In genomic region chr11:69320326-69320725, GRCh38 we compare ENCODE assay signal across 24 cellular contexts. TPM values are rescaled to one million over a fixed set of nuclear protein-coding genes. Genes with fewer than 3 reads are reported as not detected.
A peak's percentile ranks its signal among the peaks of the same experiment; 100 is the strongest.
DNase-seq lines count a peak whose midpoint lies in the region; ATAC-seq, FAIRE-seq and TF ChIP-seq lines count a peak whose summit lies in the region.
"Had no signal": no experiment of that assay in that cellular context is flagged by ENCODE, and none has a peak within 500 bp of the region (broad histone marks: within the 10 kb centered on the region; RNA-seq: fewer than 3 reads in every experiment).

No MANE protein-coding gene starts in this region.

- H3K4me3 ChIP-seq in endothelial cell of umbilical vein (replicated peaks in 1 of 3; ENCODE audit: insufficient read depth in 1 of 3, low read depth in 1 of 3, low read length in 3 of 3) (no peak overlapping the region), pancreas (no peak overlapping the region), GM23338 (no peak overlapping the region)
- H3K4me3 ChIP-seq: gastrocnemius medialis, thoracic aorta had no signal

- CTCF ChIA-PET in endothelial cell of umbilical vein (lab: Charles Lee), result interaction anchor here (1.3 to 1.4 kb wide), 2 partner anchors 8 to 23 kb away, joined by 4 to 9 read pairs; no protein-coding TSS in a partner anchor

- no peak overlapping the region for H3K4me2 ChIP-seq in endothelial cell of umbilical vein (ENCODE audit: insufficient read depth, low read length)
- H3K4me2 ChIP-seq in GM23338, result no peak overlapping the region

- H3K27ac Mint-ChIP-seq in nephron progenitor cell (no peak overlapping the region), GM23338 (no peak overlapping the region)
- H3K27ac Mint-ChIP-seq: mesothelial cell of epicardium had no signal

- dilution Hi-C loops in endothelial cell of umbilical vein (cut with MboI; ENCODE audit: extremely low pct_ligation_motif_present, low sequenced_read_pairs), result no loop called here

- H3K4me1 ChIP-seq in endothelial cell of umbilical vein (ENCODE audit: control insufficient read depth, extremely low read depth, insufficient read depth, low read length) (peaks cover 47% of the 10 kb centered on the region), pancreas (no peaks in the 10 kb centered on the region), GM23338 (ENCODE audit: insufficient read depth) (no peaks in the 10 kb centered on the region)
- H3K4me1 ChIP-seq: gastrocnemius medialis had no signal

- TF ChIP-seq CTCF in endothelial cell of umbilical vein (IDR thresholded peaks at IDR 0.05; ENCODE audit: extremely low read depth in 1 of 2, insufficient read depth in 1 of 2, low read depth in 1 of 2, low read length in 2 of 2) (no peak), pancreas (IDR thresholded peaks at IDR 0.05) (no peak), nephron progenitor cell (IDR thresholded peaks at IDR 0.05) (no peak), GM23338 (conservative IDR thresholded peaks at IDR 0.05; ENCODE audit: low read depth in 2 of 2) (no peak)

- peak overlapping the region; percentile 53 for H3K9ac ChIP-seq in endothelial cell of umbilical vein (replicated peaks; ENCODE audit: extremely low read depth, insufficient read depth, low read length)

- ATAC-seq in pancreas, result peak; percentile 50 to 80 (median 66)
- no peak for ATAC-seq in GM19023 (IDR thresholded peaks at IDR 0.05; ENCODE audit: unreplicated experiment)
- no peak for ATAC-seq in HG03442 (IDR thresholded peaks at IDR 0.05; ENCODE audit: unreplicated experiment)
- ATAC-seq in GM23338, result no peak
- ATAC-seq: gastrocnemius medialis, left colon had no signal

- H3K9me2 ChIP-seq in GM23338 (ENCODE audit: insufficient read depth), result no peaks in the 10 kb centered on the region

- H3K36me3 Mint-ChIP-seq in nephron progenitor cell (ENCODE audit: low read depth), result no peaks in the 10 kb centered on the region
- no peaks in the 10 kb centered on the region for H3K36me3 Mint-ChIP-seq in GM23338 (ENCODE audit: low read depth)
- H3K36me3 Mint-ChIP-seq: activated naive CD8-positive, alpha-beta T cell; mesothelial cell of epicardium had no signal

- H3K27me3 Mint-ChIP-seq in nephron progenitor cell (ENCODE audit: low read depth, poor library complexity), result peaks cover 10% of the 10 kb centered on the region
- H3K27me3 Mint-ChIP-seq in GM23338 (ENCODE audit: insufficient read depth, low read depth, poor library complexity), result no peaks in the 10 kb centered on the region
- H3K27me3 Mint-ChIP-seq: activated naive CD8-positive, alpha-beta T cell; CD8-positive, alpha-beta memory T cell had no signal

- DNase-seq in ACHN (peak; percentile 72), M059J (ENCODE audit: low read depth) (peak; percentile 78), endothelial cell of umbilical vein (ENCODE audit: low read depth, low spot score) (no peak), pancreas (peak in 1 of 6 donors; percentile 28), nephron progenitor cell (no peak), GM23338 (ENCODE audit: low spot score) (no peak)
- DNase-seq: activated CD4-positive, CD25-positive, alpha-beta regulatory T cell; activated CD8-positive, alpha-beta memory T cell treated with anti-CD3 and anti-CD28 coated beads for 24 hours; activated T-cell treated with anti-CD3 and anti-CD28 coated beads, Interleukin-2, amount 50 U/mL, for 48 hours; CD8-positive, alpha-beta memory T cell; dermis blood vessel endothelial cell; DMS79; gastrocnemius medialis; NCI-H1048; NCI-H524; Right ventricle myocardium superior had no signal

- H3K4me1 Mint-ChIP-seq in nephron progenitor cell, result peaks cover 15% of the 10 kb centered on the region
- no peaks in the 10 kb centered on the region for H3K4me1 Mint-ChIP-seq in GM23338
- H3K4me1 Mint-ChIP-seq: mesothelial cell of epicardium had no signal

- H3F3A ChIP-seq in GM23338 (replicated peaks; ENCODE audit: low read depth), result no peaks in the 10 kb centered on the region

- H3K4me3 Mint-ChIP-seq in nephron progenitor cell (no peak overlapping the region), GM23338 (no peak overlapping the region)
- H3K4me3 Mint-ChIP-seq: activated naive CD8-positive, alpha-beta T cell; CD8-positive, alpha-beta memory T cell; mesothelial cell of epicardium; nephron had no signal

- in situ Hi-C loops in ACHN (cut with HindIII; ENCODE audit: low pct_ligation_motif_present, low pct_unique_long_range_greater_than_20kb, low sequenced_read_pairs), result no loop called here

- H3K9me3 ChIP-seq in endothelial cell of umbilical vein (replicated peaks; ENCODE audit: control insufficient read depth, insufficient read depth, low read length) (no peaks in the 10 kb centered on the region), pancreas (no peaks in the 10 kb centered on the region)
- H3K9me3 ChIP-seq: gastrocnemius medialis, thoracic aorta had no signal

- H2AFZ ChIP-seq in endothelial cell of umbilical vein (ENCODE audit: low read depth, low read length) (no peak overlapping the region), GM23338 (no peak overlapping the region)

- peaks cover 29% of the 10 kb centered on the region for H3K79me2 ChIP-seq in endothelial cell of umbilical vein (ENCODE audit: control insufficient read depth, insufficient read depth, low read length)
- H3K79me2 ChIP-seq in GM23338 (replicated peaks; ENCODE audit: insufficient read depth), result no peaks in the 10 kb centered on the region

- intact Hi-C loops in endothelial cell of umbilical vein (cut with micrococcal nuclease), result no loop called here
- intact Hi-C loops in pancreas (cut with DNase I), result no loop called here

- no peak for TF ChIP-seq POLR2A in endothelial cell of umbilical vein (IDR thresholded peaks at IDR 0.05; ENCODE audit: low read depth, low read length)

- H4K20me1 ChIP-seq in endothelial cell of umbilical vein (replicated peaks; ENCODE audit: control insufficient read depth, extremely low read depth, insufficient read depth, low read length) (no peaks in the 10 kb centered on the region), GM23338 (replicated peaks; ENCODE audit: insufficient read depth) (no peaks in the 10 kb centered on the region)

- peak overlapping the region; percentile 91 for H3K27ac ChIP-seq in endothelial cell of umbilical vein (ENCODE audit: insufficient read depth, low read depth, low read length)
- H3K27ac ChIP-seq in pancreas, result no peak overlapping the region
- H3K27ac ChIP-seq in GM23338 (ENCODE audit: low read depth), result no peak overlapping the region
- H3K27ac ChIP-seq: gastrocnemius medialis had no signal

- H3K9me1 ChIP-seq in endothelial cell of umbilical vein (replicated peaks; ENCODE audit: control insufficient read depth, extremely low read depth, insufficient read depth, low read length), result no peaks in the 10 kb centered on the region

- POLR2A ChIA-PET in endothelial cell of umbilical vein (lab: Charles Lee), result interaction anchor here (1.8 kb wide), 1 partner anchor 22 kb away, joined by 6 read pairs; no protein-coding TSS in a partner anchor

- no TSS peak for BruUV-seq in endothelial cell of umbilical vein (replicated peaks; lab: Mats Ljungman, UMichigan)

- peak; percentile 18 for FAIRE-seq in endothelial cell of umbilical vein (lab: Jason Lieb, UNC)
- no peak for FAIRE-seq in pancreas (lab: Jason Lieb, UNC)

- H3K27me3 ChIP-seq in endothelial cell of umbilical vein (ENCODE audit: control insufficient read depth in 2 of 2, insufficient read depth in 2 of 2, low read length in 2 of 2), result no peaks in the 10 kb centered on the region
- no peaks in the 10 kb centered on the region for H3K27me3 ChIP-seq in pancreas
- no peaks in the 10 kb centered on the region for H3K27me3 ChIP-seq in GM23338 (ENCODE audit: insufficient read depth)
- H3K27me3 ChIP-seq: gastrocnemius medialis had no signal

- H3K36me3 ChIP-seq in endothelial cell of umbilical vein (ENCODE audit: control insufficient read depth in 2 of 2, extremely low read depth in 1 of 2, insufficient read depth in 2 of 2, low read length in 2 of 2), result no peaks in the 10 kb centered on the region
- H3K36me3 ChIP-seq in pancreas, result no peaks in the 10 kb centered on the region
- H3K36me3 ChIP-seq in GM23338 (ENCODE audit: insufficient read depth), result no peaks in the 10 kb centered on the region
- H3K36me3 ChIP-seq: gastrocnemius medialis, thoracic aorta had no signal

- WGBS in pancreas, 2 donors, result 58 to 62% methylated on average over 7 of the region's 7 CpGs

- H3K9me3 Mint-ChIP-seq in nephron progenitor cell (no peaks in the 10 kb centered on the region), GM23338 (no peaks in the 10 kb centered on the region; the same call in 2 of the 3 replicates)
- H3K9me3 Mint-ChIP-seq: CD8-positive, alpha-beta memory T cell had no signal

TF ChIP-seq in endothelial cell of umbilical vein, 7 proteins besides CTCF, POLR2A, EP300 and RAD21 (continues in another document):
- no peak for TF ChIP-seq MYC (IDR thresholded peaks at IDR 0.05; ENCODE audit: low read depth, low read length)
- TF ChIP-seq GATA2 (IDR thresholded peaks at IDR 0.05; ENCODE audit: insufficient read depth, insufficient read length, low read depth, low read length), result no peak
- no peak for TF ChIP-seq MAX (IDR thresholded peaks at IDR 0.05; ENCODE audit: insufficient read depth, insufficient read length)

TF ChIP-seq in GM23338, 12 proteins besides CTCF, POLR2A, EP300 and RAD21 (continues in another document):
- TF ChIP-seq EZH2 (IDR thresholded peaks at IDR 0.05; ENCODE audit: low read depth, unreplicated experiment) (no peak), POLR2AphosphoS5 (IDR thresholded peaks at IDR 0.05; ENCODE audit: low read depth) (no peak)

RNA-seq across cellular contexts. Expression of gene MYEOV, which starts 26.4 kb away (rescaled TPM):
- 2.7 TPM in 2 replicates for total RNA-seq in M059J (2014; rRNA removed; shearing (Covaris generic))
- total RNA-seq in endothelial cell of umbilical vein (7.0 and 14.4 TPM in 2 replicates), pancreas (1 to 10 TPM in 4 of 6 donors, under 1 TPM in 1, not detected in 1; 0.37 to 3.8 (median 3.0) TPM)
- polyA plus RNA-seq in endothelial cell of umbilical vein (3.8 TPM in 2 replicates), pancreas (1 to 10 TPM; 3.2 to 3.7 TPM), GM23338 (2016; fragmentation: Nextera tagmentation; extraction: Ambion mirVana) (0.19 TPM in 1 of 2 replicates, not detected in the other)
- polyA plus RNA-seq in endothelial cell of umbilical vein (2011; cell fraction: cytosol; rRNA removed), result 4.3 and 4.4 TPM in 2 replicates
- 4.6 and 6.6 TPM in 2 replicates for polyA plus RNA-seq in endothelial cell of umbilical vein (2011; cell fraction: nucleus; rRNA removed)
- polyA plus RNA-seq in endothelial cell of umbilical vein (2012), result 8.0 and 18.4 TPM in 2 replicates
- 3.2 and 11.9 TPM in 2 replicates for polyA minus RNA-seq in endothelial cell of umbilical vein
- not detected for polyA minus RNA-seq in endothelial cell of umbilical vein (2011; cell fraction: cytosol; rRNA and poly(A)+ RNA removed)
- 3.0 and 4.4 TPM in 2 replicates for polyA minus RNA-seq in endothelial cell of umbilical vein (2011; cell fraction: nucleus; rRNA and poly(A)+ RNA removed)
- 0.14 and 0.70 TPM in 2 replicates for total RNA-seq in GM23338 (2014; rRNA removed; shearing (Covaris generic))
- total RNA-seq: dermis blood vessel endothelial cell; Right ventricle myocardium superior; T-helper 1 cell treated with Interleukin-12 subunit alpha and Interleukin-12 subunit beta and Interleukin-4 antibody, amounts not matched to agents 30 ng/mL and 1 ng/mL, for 36 hours had no signal
- polyA plus RNA-seq: CD8-positive, alpha-beta memory T cell had no signal

Comparison
In these comparisons a context has a peak if more than half of its experiments do, and no peak if none do; other contexts are left out.
1. DNase-seq: peak in ACHN (single experiment) and M059J (single experiment); none in endothelial cell of umbilical vein (single experiment), nephron progenitor cell (single experiment) and GM23338 (single experiment).
2. ATAC-seq: peak in pancreas (4 of 4); none in GM19023 (single experiment), HG03442 (single experiment) and GM23338 (single experiment).